ENCODE assay signal across 14 cellular contexts in genomic region chr17:66715076-66715675, GRCh38.
A peak's percentile ranks its signal among the peaks of the same experiment; 100 is the strongest.
DNase-seq lines count a peak whose midpoint lies in the region; ATAC-seq and TF ChIP-seq lines count a peak whose summit lies in the region.
"Had no signal": no experiment of that assay in that cellular context is flagged by ENCODE, and none has a peak within 500 bp of the region (broad histone marks: within the 10 kb centered on the region; RNA-seq: fewer than 3 reads in every experiment).

No MANE protein-coding gene starts in this region.

- no peak for ATAC-seq in activated T-cell treated with anti-CD3 and anti-CD28 coated beads, Interleukin-2, amount 50 U/mL, for 4 hours
- ATAC-seq in activated CD8-positive, alpha-beta T cell treated with anti-CD3 and anti-CD28 coated beads for 36 hours = no peak
- ATAC-seq in left colon = peak; percentile 54
- ATAC-seq: stimulated activated naive CD8-positive, alpha-beta T cell treated with anti-CD3 and anti-CD28 coated beads, Interleukin-15, Interleukin-2, amounts not matched to agents 100 U/mL and 50 U/mL, for 24 hours had no signal

- intact Hi-C loops in activated CD8-positive, alpha-beta T cell treated with anti-CD3 and anti-CD28 coated beads for 36 hours (cut with micrococcal nuclease) = no loop called here
- intact Hi-C loops in left colon (cut with DNase I, micrococcal nuclease) = loop anchor here (5.0 kb wide), 1 partner anchor 192 kb away; no protein-coding TSS in a partner anchor

- POLR2A ChIA-PET in activated CD8-positive, alpha-beta T cell treated with anti-CD3 and anti-CD28 coated beads for 36 hours (lab: Charles Lee) = interaction anchor here (0.6 kb wide), 1 partner anchor 9 kb away, joined by 4 read pairs; no protein-coding TSS in a partner anchor

- no peaks in the 10 kb centered on the region for H3K27me3 Mint-ChIP-seq in activated T-cell treated with anti-CD3 and anti-CD28 coated beads, Interleukin-2, amount 50 U/mL, for 24 hours
- H3K27me3 Mint-ChIP-seq in activated T-cell treated with anti-CD3 and anti-CD28 coated beads, Interleukin-2, amount 50 U/mL, for 4 hours (ENCODE audit: low read depth) = no peaks in the 10 kb centered on the region
- H3K27me3 Mint-ChIP-seq in activated CD8-positive, alpha-beta T cell treated with anti-CD3 and anti-CD28 coated beads for 36 hours = no peaks in the 10 kb centered on the region
- H3K27me3 Mint-ChIP-seq: CD4-positive, CD25-positive, alpha-beta regulatory T cell had no signal

- no peaks in the 10 kb centered on the region for H3K9me3 Mint-ChIP-seq in activated T-cell treated with anti-CD3 and anti-CD28 coated beads, Interleukin-2, amount 50 U/mL, for 24 hours
- no peaks in the 10 kb centered on the region for H3K9me3 Mint-ChIP-seq in activated T-cell treated with anti-CD3 and anti-CD28 coated beads, Interleukin-2, amount 50 U/mL, for 4 hours
- H3K9me3 Mint-ChIP-seq in activated CD8-positive, alpha-beta T cell treated with anti-CD3 and anti-CD28 coated beads for 36 hours = no peaks in the 10 kb centered on the region
- H3K9me3 Mint-ChIP-seq: CD4-positive, CD25-positive, alpha-beta regulatory T cell had no signal

- peaks cover 76% of the 10 kb centered on the region for H3K36me3 Mint-ChIP-seq in activated T-cell treated with anti-CD3 and anti-CD28 coated beads, Interleukin-2, amount 50 U/mL, for 24 hours (ENCODE audit: low read depth)
- H3K36me3 Mint-ChIP-seq in activated T-cell treated with anti-CD3 and anti-CD28 coated beads, Interleukin-2, amount 50 U/mL, for 4 hours (ENCODE audit: insufficient read depth) = peaks cover 10% of the 10 kb centered on the region
- peaks cover 38% of the 10 kb centered on the region for H3K36me3 Mint-ChIP-seq in activated CD8-positive, alpha-beta T cell treated with anti-CD3 and anti-CD28 coated beads for 36 hours (ENCODE audit: low read depth)

- peak overlapping the region; percentile 79 for H3K27ac Mint-ChIP-seq in activated T-cell treated with anti-CD3 and anti-CD28 coated beads, Interleukin-2, amount 50 U/mL, for 24 hours
- peak overlapping the region; percentile 83 for H3K27ac Mint-ChIP-seq in activated CD8-positive, alpha-beta T cell treated with anti-CD3 and anti-CD28 coated beads for 36 hours
- H3K27ac Mint-ChIP-seq: IgD-negative memory B cell had no signal

- CTCF ChIA-PET in activated CD8-positive, alpha-beta T cell treated with anti-CD3 and anti-CD28 coated beads for 36 hours (lab: Charles Lee) = interaction anchor here (0.7 to 1.5 kb wide), 4 partner anchors 11 to 515 kb away, joined by 3 to 5 read pairs (median 4); no protein-coding TSS in a partner anchor

- DNase-seq in activated T-cell treated with anti-CD3 and anti-CD28 coated beads, Interleukin-2, amount 50 U/mL, for 24 hours = no peak
- no peak for DNase-seq in activated T-cell treated with anti-CD3 and anti-CD28 coated beads, Interleukin-2, amount 50 U/mL, for 4 hours
- DNase-seq in activated CD8-positive, alpha-beta T cell treated with anti-CD3 and anti-CD28 coated beads for 36 hours = no peak
- DNase-seq in left colon (peak in 1 of 2 donors; percentile 41), superior temporal gyrus (ENCODE audit: extremely low spot score) (peak; percentile 44), NCI-H2029 (lab: John Stamatoyannopoulos, UW) (no peak), NCI-H510A (lab: John Stamatoyannopoulos, UW) (no peak), kidney glomerular epithelial cell (lab: John Stamatoyannopoulos, UW) (no peak)
- DNase-seq: effector memory CD4-positive, alpha-beta T cell; stimulated activated CD4-positive, alpha-beta T cell treated with anti-CD3 and anti-CD28 coated beads, Interleukin-12 subunit alpha, Interleukin-12 subunit beta, amount 100 ng/mL, for 4 hours; stimulated activated naive CD8-positive, alpha-beta T cell treated with anti-CD3 and anti-CD28 coated beads, Interleukin-15, Interleukin-2, amounts not matched to agents 100 U/mL and 50 U/mL, for 24 hours; uterus had no signal

- no peak for TF ChIP-seq CTCF in activated CD8-positive, alpha-beta T cell treated with anti-CD3 and anti-CD28 coated beads for 36 hours (IDR thresholded peaks at IDR 0.05)

- H3K4me1 Mint-ChIP-seq in activated T-cell treated with anti-CD3 and anti-CD28 coated beads, Interleukin-2, amount 50 U/mL, for 24 hours (ENCODE audit: low read depth) = peaks cover 51% of the 10 kb centered on the region
- H3K4me1 Mint-ChIP-seq in activated T-cell treated with anti-CD3 and anti-CD28 coated beads, Interleukin-2, amount 50 U/mL, for 4 hours (ENCODE audit: low read depth) = peaks cover 22% of the 10 kb centered on the region
- peaks cover 47% of the 10 kb centered on the region for H3K4me1 Mint-ChIP-seq in activated CD8-positive, alpha-beta T cell treated with anti-CD3 and anti-CD28 coated beads for 36 hours (ENCODE audit: low read depth)
- H3K4me1 Mint-ChIP-seq: IgD-negative memory B cell had no signal

- no peak overlapping the region for H3K4me3 Mint-ChIP-seq in activated T-cell treated with anti-CD3 and anti-CD28 coated beads, Interleukin-2, amount 50 U/mL, for 24 hours
- H3K4me3 Mint-ChIP-seq in activated T-cell treated with anti-CD3 and anti-CD28 coated beads, Interleukin-2, amount 50 U/mL, for 4 hours = no peak overlapping the region
- no peak overlapping the region for H3K4me3 Mint-ChIP-seq in activated CD8-positive, alpha-beta T cell treated with anti-CD3 and anti-CD28 coated beads for 36 hours
- H3K4me3 Mint-ChIP-seq: CD4-positive, CD25-positive, alpha-beta regulatory T cell; IgD-negative memory B cell had no signal
